8 cellular contexts compared by ENCODE assay signal in genomic region chr4:173371292-173372192, GRCh38. TPM values are rescaled to one million over a fixed set of nuclear protein-coding genes. Genes with fewer than 3 reads are reported as not detected.
DNase-seq lines count a peak whose midpoint lies in the region; ATAC-seq and TF ChIP-seq lines count a peak whose summit lies in the region.

No MANE protein-coding gene starts in this region.

- H3K36me3 ChIP-seq in kidney epithelial cell (ENCODE audit: control insufficient read depth, insufficient read depth, low read length): no peaks in the 10 kb centered on the region

- H3K4me3 ChIP-seq in kidney epithelial cell (ENCODE audit: low read depth, low read length): peak overlapping the region; percentile 91

- DNase-seq in NCI-H2227 (lab: John Stamatoyannopoulos, UW; ENCODE audit: unreplicated experiment): peak; percentile 42
- no peak for DNase-seq in NCI-H2227 treated with DMSO at 0.1 percent for 48 hours (lab: John Stamatoyannopoulos, UW)
- peak; percentile 17 for DNase-seq in NCI-H146 treated with DMSO at 0.1 percent for 48 hours (lab: John Stamatoyannopoulos, UW; ENCODE audit: unreplicated experiment)
- peak; percentile 53 for DNase-seq in activated CD4-positive, CD25-positive, alpha-beta regulatory T cell treated with anti-CD3 and anti-CD28 coated beads, Interleukin-2, amount 50 U/mL, for 72 hours
- DNase-seq in cerebellar cortex (ENCODE audit: low spot score): peak; percentile 80
- DNase-seq in kidney epithelial cell (ENCODE audit: low read depth): no peak
- peak in 2 of 3 donors; percentile 28 to 29 for DNase-seq in stimulated activated CD4-positive, alpha-beta T cell treated with anti-CD3 and anti-CD28 coated beads, Interleukin-12 subunit alpha, Interleukin-12 subunit beta, amount 100 ng/mL, for 48 hours (ENCODE audit: low read depth in 2 of 3, low spot score in 1 of 3)

- no peaks in the 10 kb centered on the region for H3K27me3 ChIP-seq in kidney epithelial cell (ENCODE audit: control insufficient read depth, insufficient read depth, low read length)

- TF ChIP-seq CTCF in kidney epithelial cell (IDR thresholded peaks at IDR 0.05; ENCODE audit: insufficient read depth, low read length, poor library complexity, severe bottlenecking): no peak

- peak; percentile 13 for ATAC-seq in HG02870 (IDR thresholded peaks at IDR 0.05; ENCODE audit: unreplicated experiment)

RNA-seq across cellular contexts. Expression of gene SAP30, which starts 0.8 kb away (rescaled TPM):
- 11.6 and 17.0 TPM in 2 replicates for total RNA-seq in kidney epithelial cell

RNA-seq across cellular contexts. Expression of gene SCRG1, which starts 27.4 kb away (rescaled TPM):
- not detected in 2 replicates for total RNA-seq in kidney epithelial cell

RNA-seq across cellular contexts. Expression of gene HMGB2, which starts 37.4 kb away (rescaled TPM):
- total RNA-seq in kidney epithelial cell: 25.4 and 29.9 TPM in 2 replicates

Comparison
In these comparisons a context has a peak if more than half of its experiments do, and no peak if none do; other contexts are left out.
1. DNase-seq: peak in NCI-H2227 (single experiment), NCI-H146 treated with DMSO at 0.1 percent for 48 hours (single experiment), activated CD4-positive, CD25-positive, alpha-beta regulatory T cell treated with anti-CD3 and anti-CD28 coated beads, Interleukin-2, amount 50 U/mL, for 72 hours (single experiment), cerebellar cortex (single experiment) and stimulated activated CD4-positive, alpha-beta T cell treated with anti-CD3 and anti-CD28 coated beads, Interleukin-12 subunit alpha, Interleukin-12 subunit beta, amount 100 ng/mL, for 48 hours (2 of 3); none in NCI-H2227 treated with DMSO at 0.1 percent for 48 hours (single experiment) and kidney epithelial cell (single experiment).